In genomic region chr15:79310985-79311900, GRCh38 we compare ENCODE assay signal across 8 cellular contexts. TPM values are rescaled to one million over a fixed set of nuclear protein-coding genes. Genes with fewer than 3 reads are reported as not detected.
A peak's percentile ranks its signal among the peaks of the same experiment; 100 is the strongest.
DNase-seq lines count a peak whose midpoint lies in the region; ATAC-seq and TF ChIP-seq lines count a peak whose summit lies in the region.

Gene TMED3 (plus strand): TSS chr15:79311112. CDS start chr15:79311250, 138 bp downstream.

- peaks cover 0 to 22% (median 16%) of the 10 kb centered on the region in 4 donors for H3K4me1 ChIP-seq in sigmoid colon

- no peaks in the 10 kb centered on the region for H3K9me3 ChIP-seq in sigmoid colon

- DNase-seq in NCI-H2081 (lab: John Stamatoyannopoulos, UW) = peak; percentile 86 to 91
- DNase-seq in NCI-H2081 treated with DMSO at 0.1 percent for 48 hours (lab: John Stamatoyannopoulos, UW) = no peak
- DNase-seq in NCI-H1694 treated with DMSO at 0.1 percent for 48 hours (lab: John Stamatoyannopoulos, UW) = peak; percentile 84
- DNase-seq in T1000 (lab: John Stamatoyannopoulos, UW) = peak; percentile 70
- DNase-seq in astrocyte of the spinal cord (ENCODE audit: low read depth, low spot score) = peak; percentile 85
- DNase-seq in iPS DF 19.7 (ENCODE audit: low read depth, low spot score) = peak; percentile 56
- DNase-seq in sigmoid colon = peak; percentile 75

- TF ChIP-seq CTCF in astrocyte of the spinal cord (IDR thresholded peaks at IDR 0.05; ENCODE audit: low read depth, low read length) (peak; percentile 15), sigmoid colon (IDR thresholded peaks at IDR 0.05) (no peak)

- intact Hi-C loops in sigmoid colon (cut with DNase I) = no loop called here

- H3K27ac ChIP-seq in sigmoid colon = peak within 1 kb of the TSS in 3 of 4 donors; percentile 39 to 54 (median 51)

- peak; percentile 90 for ATAC-seq in HG02938 (IDR thresholded peaks at IDR 0.05; ENCODE audit: unreplicated experiment)

- H3K4me3 ChIP-seq in astrocyte of the spinal cord (ENCODE audit: low read depth, low read length) (peak within 1 kb of the TSS; percentile 89), sigmoid colon (peak within 1 kb of the TSS; percentile 58 to 85 (median 76))

- 0 to 1% methylated on average over 70 to 75 of the region's 76 CpGs for WGBS in sigmoid colon, 2 donors

- in situ Hi-C loops in astrocyte of the spinal cord (cut with HindIII; ENCODE audit: low sequenced_read_pairs) = no loop called here

- no peaks in the 10 kb centered on the region for H3K27me3 ChIP-seq in sigmoid colon

- no peak for TF ChIP-seq POLR2A in sigmoid colon (IDR thresholded peaks at IDR 0.05)

- no peak for TF ChIP-seq EP300 in sigmoid colon (IDR thresholded peaks at IDR 0.05)

- H3K36me3 ChIP-seq in sigmoid colon = peaks cover 18 to 30% (median 25%) of the 10 kb centered on the region in 4 donors

RNA-seq across cellular contexts. Expression of gene TMED3, which starts in this region (rescaled TPM):
- total RNA-seq in sigmoid colon = 10 to 100 TPM; 29.6 to 44.3 (median 36.5) TPM
- polyA plus RNA-seq in sigmoid colon = 100 to 1,000 TPM in 1 of 3 donors, 10 to 100 TPM in 2; 40.7 to 107 (median 60.1) TPM
